Comparison of ENCODE assay signal across 9 cellular contexts in genomic region chr20:62219992-62220665, GRCh38. TPM values are rescaled to one million over a fixed set of nuclear protein-coding genes. Genes with fewer than 3 reads are reported as not detected.
DNase-seq lines count a peak whose midpoint lies in the region; ATAC-seq and TF ChIP-seq lines count a peak whose summit lies in the region.
"Had no signal": no experiment of that assay in that cellular context is flagged by ENCODE, and none has a peak within 500 bp of the region (broad histone marks: within the 10 kb centered on the region; RNA-seq: fewer than 3 reads in every experiment).

Gene HRH3, minus strand, starts transcription at chr20:62220278. Its CDS starts 308 bp downstream, at chr20:62219970.

- intact Hi-C loops in prostate gland (cut with DNase I), result no loop called here

- WGBS in gastroesophageal sphincter (ENCODE audit: low coverage in 1 of 2), 2 donors, result no CpG with 5 or more reads among the region's 84 CpGs
- WGBS in prostate gland, result 0% methylated on average over 33 of the region's 84 CpGs

- H3K27ac ChIP-seq in gastroesophageal sphincter (no peak within 1 kb of the TSS), prostate gland (no peak within 1 kb of the TSS)

- ATAC-seq in gastroesophageal sphincter (peak; percentile 66), HG03520 (IDR thresholded peaks at IDR 0.05; ENCODE audit: unreplicated experiment) (no peak), GM21381 (IDR thresholded peaks at IDR 0.05; ENCODE audit: unreplicated experiment) (no peak)

- DNase-seq in NCI-H1436 (lab: John Stamatoyannopoulos, UW) (peak; percentile 50), NCI-H1436 treated with DMSO at 0.1 percent for 48 hours (lab: John Stamatoyannopoulos, UW) (no peak), NCI-H226 (peak; percentile 27), activated T-helper 1 cell treated with Interleukin-2 at 50 U/mL for 16 hours (ENCODE audit: low read depth) (peak; percentile 10), prostate gland (ENCODE audit: low spot score) (no peak)

- H3K4me1 ChIP-seq in gastroesophageal sphincter, result peaks cover 0 to 27% (median 8%) of the 10 kb centered on the region in 3 donors
- H3K4me1 ChIP-seq in prostate gland (replicated peaks), result peaks cover 22% of the 10 kb centered on the region

- no peaks in the 10 kb centered on the region for H3K9me3 ChIP-seq in gastroesophageal sphincter
- H3K9me3 ChIP-seq in prostate gland, result no peaks in the 10 kb centered on the region

- H3K36me3 ChIP-seq in gastroesophageal sphincter, result no peaks in the 10 kb centered on the region
- no peaks in the 10 kb centered on the region for H3K36me3 ChIP-seq in prostate gland

- H3K27me3 ChIP-seq in gastroesophageal sphincter, result peaks cover 100% of the 10 kb centered on the region
- peaks cover 22% of the 10 kb centered on the region for H3K27me3 ChIP-seq in prostate gland (replicated peaks; ENCODE audit: insufficient read depth)

- TF ChIP-seq CTCF in gastroesophageal sphincter (IDR thresholded peaks at IDR 0.05), result no peak
- TF ChIP-seq CTCF in prostate gland (IDR thresholded peaks at IDR 0.05), result no peak

- no peak for TF ChIP-seq EP300 in gastroesophageal sphincter (IDR thresholded peaks at IDR 0.05)

- H3K4me3 ChIP-seq in gastroesophageal sphincter, result peak within 1 kb of the TSS in 1 of 2 donors; percentile 49
- peak within 1 kb of the TSS; percentile 17 to 36 for H3K4me3 ChIP-seq in prostate gland

- TF ChIP-seq POLR2A in gastroesophageal sphincter (IDR thresholded peaks at IDR 0.05) (peak in 1 of 2 donors; percentile 10), prostate gland (IDR thresholded peaks at IDR 0.05) (no peak)

RNA-seq across cellular contexts. Expression of gene HRH3, which starts in this region (rescaled TPM):
- total RNA-seq in gastroesophageal sphincter, result not detected
- total RNA-seq in prostate gland, result under 1 TPM; 0.18 to 0.51 TPM
- total RNA-seq: T-helper 2 cell treated with Interferon-gamma antibody and Interleukin-4, amounts not matched to agents 100 ng/mL and 5 ng/mL, for 36 hours had no signal

Comparison
In these comparisons a context has a peak if more than half of its experiments do, and no peak if none do; other contexts are left out.
1. DNase-seq: peak in NCI-H1436 (single experiment), NCI-H226 (single experiment) and activated T-helper 1 cell treated with Interleukin-2 at 50 U/mL for 16 hours (single experiment); none in NCI-H1436 treated with DMSO at 0.1 percent for 48 hours (single experiment) and prostate gland (single experiment).
2. Peak in ATAC-seq in gastroesophageal sphincter; RNA of the gene not detected or under 1 TPM.